In genomic region chr7:88314092-88314491, GRCh38 we compare ENCODE assay signal across 21 cellular contexts. TPM values are rescaled to one million over a fixed set of nuclear protein-coding genes. Genes with fewer than 3 reads are reported as not detected.
DNase-seq lines count a peak whose midpoint lies in the region; ATAC-seq and TF ChIP-seq lines count a peak whose summit lies in the region.
"Had no signal": no experiment of that assay in that cellular context is flagged by ENCODE, and none has a peak within 500 bp of the region (broad histone marks: within the 10 kb centered on the region; RNA-seq: fewer than 3 reads in every experiment).

No MANE protein-coding gene starts in this region.

- H3K4me3 ChIP-seq in neutrophil (ENCODE audit: low read depth in 1 of 2, low read length in 1 of 2) (peak overlapping the region in 1 of 2 experiments; percentile 24), psoas muscle (no peak overlapping the region)
- H3K4me3 ChIP-seq: skin epidermis had no signal

- no peak for TF ChIP-seq CTCF in neutrophil (IDR thresholded peaks at IDR 0.05)
- TF ChIP-seq CTCF in psoas muscle (IDR thresholded peaks at IDR 0.05) = no peak

- H3K9me3 ChIP-seq in neutrophil = no peaks in the 10 kb centered on the region
- no peaks in the 10 kb centered on the region for H3K9me3 ChIP-seq in psoas muscle

- ATAC-seq in HG02973 (IDR thresholded peaks at IDR 0.05; ENCODE audit: unreplicated experiment) = peak; percentile 71
- no peak for ATAC-seq in psoas muscle
- no peak for ATAC-seq in HG03196 (IDR thresholded peaks at IDR 0.05; ENCODE audit: unreplicated experiment)
- ATAC-seq: esophagus mucosa had no signal

- H3K27me3 ChIP-seq in neutrophil (no peaks in the 10 kb centered on the region), psoas muscle (ENCODE audit: insufficient read depth in 3 of 3, low read length in 2 of 3) (no peaks in the 10 kb centered on the region)

- H3K4me1 ChIP-seq in neutrophil (ENCODE audit: control insufficient read depth in 1 of 2, insufficient read depth in 1 of 2, low read depth in 1 of 2, low read length in 1 of 2) = peaks cover 70 to 71% of the 10 kb centered on the region in 2 experiments
- no peaks in the 10 kb centered on the region for H3K4me1 ChIP-seq in psoas muscle
- H3K4me1 ChIP-seq: parathyroid adenoma had no signal

- peak overlapping the region; percentile 74 for H3K27ac ChIP-seq in neutrophil
- no peak overlapping the region for H3K27ac ChIP-seq in psoas muscle
- H3K27ac ChIP-seq: parathyroid adenoma had no signal

- WGBS in psoas muscle, 3 donors = 19 to 31% (median 27%) methylated on average over 4 of the region's 4 CpGs

- DNase-seq in NOMO-1 (lab: John Stamatoyannopoulos, UW; ENCODE audit: unreplicated experiment in 2 of 2) = peak; percentile 96 to 100
- DNase-seq in fibroblast of gingiva (ENCODE audit: low read depth) = peak; percentile 61
- DNase-seq in psoas muscle = no peak
- DNase-seq in T1000 (lab: John Stamatoyannopoulos, UW) = no peak
- DNase-seq: activated CD4-positive, alpha-beta T cell treated with anti-CD3 and anti-CD28 coated beads for 4 hours; Calu3; HFFc6; mammary epithelial cell; MM.1S; naive B cell; NCI-H2029 treated with DMSO at 0.1 percent for 48 hours; NCI-H446; stimulated activated CD4-positive, alpha-beta T cell treated with anti-CD3 and anti-CD28 coated beads, Interleukin-4, amount 100 ng/mL, for 24 hours; substantia nigra had no signal

- H3K36me3 ChIP-seq in neutrophil (no peaks in the 10 kb centered on the region), psoas muscle (ENCODE audit: insufficient read depth in 1 of 2, low read depth in 1 of 2) (no peaks in the 10 kb centered on the region)

- intact Hi-C loops in psoas muscle (cut with DNase I) = no loop called here

RNA-seq across cellular contexts. Expression of gene STEAP4, which starts 7.4 kb away (rescaled TPM):
- total RNA-seq in psoas muscle = 10 to 100 TPM; 20.3 to 31.7 (median 31.2) TPM
- polyA plus RNA-seq in psoas muscle = 1 to 10 TPM; 5.2 to 8.5 (median 7.2) TPM
- total RNA-seq: glomerular endothelial cell, HFFc6 had no signal

Comparison
In these comparisons a context has a peak if more than half of its experiments do, and no peak if none do; other contexts are left out.
1. DNase-seq: peak in NOMO-1 (2 of 2) and fibroblast of gingiva (single experiment); none in psoas muscle (0 of 2) and T1000 (single experiment).